In the genomic region with DNA sequence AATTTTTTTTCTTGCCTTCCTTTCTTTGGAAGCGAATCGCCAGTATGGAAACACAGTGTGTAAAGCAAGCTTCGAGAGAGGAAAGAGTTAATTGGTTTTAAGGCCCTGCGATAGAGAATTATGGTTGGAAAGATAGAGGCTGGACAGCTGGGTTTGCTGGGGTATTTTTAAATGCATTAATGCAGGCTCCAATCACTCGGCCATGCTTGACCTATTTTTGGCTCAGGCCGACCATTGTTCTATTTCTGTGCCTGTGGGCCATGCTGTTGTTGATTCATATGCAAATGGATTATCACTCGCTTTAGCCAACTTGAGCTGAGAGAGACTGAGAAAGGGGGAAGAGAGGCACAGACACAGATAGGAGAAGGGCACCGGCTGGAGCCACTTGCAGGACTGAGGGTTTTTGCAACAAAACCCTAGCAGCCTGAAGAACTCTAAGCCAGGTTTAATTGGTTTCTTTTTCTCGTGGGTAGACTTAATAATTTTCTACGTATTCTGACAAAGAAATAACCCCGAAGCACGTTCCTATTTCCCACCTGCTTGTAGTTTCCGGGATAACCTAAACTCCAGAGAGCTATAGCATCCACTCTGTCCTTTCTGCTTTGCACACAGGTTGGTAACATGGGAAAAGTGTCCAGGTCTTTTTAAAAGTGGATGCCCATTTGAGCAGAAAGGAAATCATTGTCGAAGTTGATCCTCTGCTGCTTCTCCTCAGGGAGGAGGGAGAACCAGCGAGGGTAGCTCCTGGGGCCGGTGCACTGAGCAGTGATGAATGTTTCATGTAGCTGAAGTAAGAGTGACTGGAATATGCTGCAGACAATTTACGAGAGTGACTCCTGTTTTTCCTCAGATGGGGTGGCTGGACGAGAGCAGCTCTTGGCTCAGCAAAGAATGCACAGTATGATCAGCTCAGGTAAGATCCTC, we compare ENCODE assay signal across 8 cellular contexts. TPM values are rescaled to one million over a fixed set of nuclear protein-coding genes. Genes with fewer than 3 reads are reported as not detected.
DNase-seq lines count a peak whose midpoint lies in the region; ATAC-seq and TF ChIP-seq lines count a peak whose summit lies in the region.
"Had no signal": no experiment of that assay in that cellular context is flagged by ENCODE, and none has a peak within 500 bp of the region (broad histone marks: within the 10 kb centered on the region; RNA-seq: fewer than 3 reads in every experiment).

TSS of gene HDAC9 (plus strand) at position 338 of the 924 bp plus-strand sequence. CDS start at position 892, 554 bp downstream.

- H3K27me3 ChIP-seq in fibroblast of lung (ENCODE audit: control insufficient read depth, insufficient read depth, low read length) = no peaks in the 10 kb centered on the region
- no peaks in the 10 kb centered on the region for H3K27me3 ChIP-seq in mucosa of rectum (ENCODE audit: control insufficient read depth in 2 of 2, insufficient read depth in 2 of 2, low read length in 2 of 2)
- H3K27me3 ChIP-seq in vagina = no peaks in the 10 kb centered on the region
- H3K27me3 ChIP-seq: neutrophil had no signal

- no peak for TF ChIP-seq CTCF in fibroblast of lung (conservative IDR thresholded peaks at IDR 0.05 in 1 of 2, IDR thresholded peaks at IDR 0.05 in 1 of 2; ENCODE audit: low read depth in 1 of 2, low read length in 2 of 2)
- TF ChIP-seq CTCF in vagina (IDR thresholded peaks at IDR 0.05) = no peak

- H2AFZ ChIP-seq in fibroblast of lung (ENCODE audit: low read length) = peak within 1 kb of the TSS; percentile 85

- DNase-seq in HEK293T (ENCODE audit: extremely low spot score) = peak; percentile 18
- DNase-seq in NCI-H1048 (lab: John Stamatoyannopoulos, UW) = peak; percentile 82
- peak; percentile 27 for DNase-seq in SW480 (ENCODE audit: low spot score)
- DNase-seq in fibroblast of lung (ENCODE audit: low read depth in 2 of 2) = peak; percentile 25 to 77
- DNase-seq in vagina (ENCODE audit: extremely low spot score in 2 of 2) = no peak

- H3K27ac ChIP-seq in fibroblast of lung (ENCODE audit: insufficient read depth, low read length) (peak within 1 kb of the TSS; percentile 23), mucosa of rectum (ENCODE audit: low read depth in 2 of 2, low read length in 2 of 2) (peak within 1 kb of the TSS in 1 of 2 donors; percentile 12), vagina (peak within 1 kb of the TSS; percentile 33)
- H3K27ac ChIP-seq: neutrophil had no signal

- H3K4me1 ChIP-seq in fibroblast of lung (ENCODE audit: control insufficient read depth, extremely low read depth, insufficient read depth, low read length) (peaks cover 6% of the 10 kb centered on the region), mucosa of rectum (ENCODE audit: control insufficient read depth in 2 of 2, insufficient read depth in 2 of 2, low read length in 2 of 2) (no peaks in the 10 kb centered on the region), vagina (no peaks in the 10 kb centered on the region)

- H3K36me3 ChIP-seq in fibroblast of lung (ENCODE audit: control insufficient read depth, insufficient read depth, low read length) (no peaks in the 10 kb centered on the region), mucosa of rectum (ENCODE audit: control insufficient read depth in 2 of 2, insufficient read depth in 2 of 2, low read length in 2 of 2) (no peaks in the 10 kb centered on the region), vagina (no peaks in the 10 kb centered on the region)
- H3K36me3 ChIP-seq: neutrophil had no signal

- H3K9me3 ChIP-seq in fibroblast of lung (ENCODE audit: control insufficient read depth, insufficient read depth, low read depth, low read length) (no peaks in the 10 kb centered on the region), mucosa of rectum (ENCODE audit: control insufficient read depth in 2 of 2, low read length in 2 of 2) (no peaks in the 10 kb centered on the region), vagina (no peaks in the 10 kb centered on the region)
- H3K9me3 ChIP-seq: neutrophil had no signal

- H3K4me3 ChIP-seq in fibroblast of lung (replicated peaks in 1 of 4; ENCODE audit: control extremely low read depth in 1 of 4, insufficient read depth in 1 of 4, low read depth in 3 of 4, low read length in 4 of 4) (peak within 1 kb of the TSS; percentile 31 to 51 (median 36)), mucosa of rectum (ENCODE audit: low read length in 2 of 2) (peak within 1 kb of the TSS; percentile 18 to 67), vagina (peak within 1 kb of the TSS; percentile 35 to 39)

- no peak for TF ChIP-seq POLR2A in vagina (IDR thresholded peaks at IDR 0.05)

- H4K20me1 ChIP-seq in fibroblast of lung (ENCODE audit: control insufficient read depth, extremely low read depth, insufficient read depth, low read length) = no peaks in the 10 kb centered on the region

- H3K9ac ChIP-seq in fibroblast of lung (ENCODE audit: insufficient read depth, low read length) (no peak within 1 kb of the TSS), mucosa of rectum (ENCODE audit: low read depth in 1 of 2, low read length in 2 of 2) (peak within 1 kb of the TSS in 1 of 2 donors; percentile 61)

- CTCF ChIA-PET in HEK293T (lab: Yijun Ruan, JAX) = interaction anchor here (0.7 kb wide), 2 partner anchors 22 to 142 kb away, joined by 3 to 4 read pairs; no protein-coding TSS in a partner anchor

- H3K4me2 ChIP-seq in fibroblast of lung (ENCODE audit: extremely low read depth, insufficient read depth, low read length) = peak within 1 kb of the TSS; percentile 96

- ATAC-seq in GM18502 (IDR thresholded peaks at IDR 0.05; ENCODE audit: poor library complexity, unreplicated experiment) = peak; percentile 94

- intact Hi-C loops in vagina (cut with DNase I) = no loop called here

- POLR2A ChIA-PET in HEK293T (lab: Yijun Ruan, JAX) = no interaction called here

- no peaks in the 10 kb centered on the region for H3K79me2 ChIP-seq in fibroblast of lung (ENCODE audit: control insufficient read depth, insufficient read depth, low read length)

TF ChIP-seq in HEK293T, 16 proteins besides CTCF, POLR2A, EP300 and RAD21:
- TF ChIP-seq SUZ12 (IDR thresholded peaks at IDR 0.05) (no peak), ELF4 (IDR thresholded peaks at IDR 0.05) (no peak), CTBP1 (IDR thresholded peaks at IDR 0.05; ENCODE audit: borderline replicate concordance) (no peak), BHLHE40 (IDR thresholded peaks at IDR 0.05; ENCODE audit: borderline replicate concordance) (no peak), FOXA1 (IDR thresholded peaks at IDR 0.05) (no peak), FOXK2 (IDR thresholded peaks at IDR 0.05) (no peak), FOXM1 (IDR thresholded peaks at IDR 0.05; ENCODE audit: borderline replicate concordance) (no peak), SP1 (IDR thresholded peaks at IDR 0.05) (no peak), TARDBP (IDR thresholded peaks at IDR 0.05) (no peak), NFRKB (IDR thresholded peaks at IDR 0.05) (no peak), ZNF384 (IDR thresholded peaks at IDR 0.05) (no peak), HDGF (IDR thresholded peaks at IDR 0.05; ENCODE audit: borderline replicate concordance) (no peak), ARNT (IDR thresholded peaks at IDR 0.05) (no peak), LEF1 (IDR thresholded peaks at IDR 0.05; ENCODE audit: borderline replicate concordance) (no peak), L3MBTL2 (conservative IDR thresholded peaks at IDR 0.05) (no peak)
- TF ChIP-seq, protein P1, sequence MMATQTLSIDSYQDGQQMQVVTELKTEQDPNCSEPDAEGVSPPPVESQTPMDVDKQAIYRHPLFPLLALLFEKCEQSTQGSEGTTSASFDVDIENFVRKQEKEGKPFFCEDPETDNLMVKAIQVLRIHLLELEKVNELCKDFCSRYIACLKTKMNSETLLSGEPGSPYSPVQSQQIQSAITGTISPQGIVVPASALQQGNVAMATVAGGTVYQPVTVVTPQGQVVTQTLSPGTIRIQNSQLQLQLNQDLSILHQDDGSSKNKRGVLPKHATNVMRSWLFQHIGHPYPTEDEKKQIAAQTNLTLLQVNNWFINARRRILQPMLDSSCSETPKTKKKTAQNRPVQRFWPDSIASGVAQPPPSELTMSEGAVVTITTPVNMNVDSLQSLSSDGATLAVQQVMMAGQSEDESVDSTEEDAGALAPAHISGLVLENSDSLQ (IDR thresholded peaks at IDR 0.05) = no peak

RNA-seq across cellular contexts. Expression of gene HDAC9, which starts in this region (rescaled TPM):
- 3.6 and 7.9 TPM in 2 replicates for total RNA-seq in fibroblast of lung
- polyA plus RNA-seq in fibroblast of lung = 2.9 and 5.0 TPM in 2 replicates
- polyA plus RNA-seq in fibroblast of lung (2012) = 1.3 and 3.2 TPM in 2 replicates
- polyA minus RNA-seq in fibroblast of lung (ENCODE audit: low replicate concordance) = 2.4 and 5.8 TPM in 2 replicates
- 32.4 TPM for total RNA-seq in vagina

Comparison
In these comparisons a context has a peak if more than half of its experiments do, and no peak if none do; other contexts are left out.
1. DNase-seq: peak in HEK293T (single experiment), NCI-H1048 (single experiment), SW480 (single experiment) and fibroblast of lung (2 of 2); none in vagina (0 of 2).
2. Peak in every context shown above with its lines, with median percentiles within 50 percentile points of each other: H3K4me3 ChIP-seq.